ENCODE assay signal across 11 cellular contexts in genomic region chr17:82104797-82105416, GRCh38. TPM values are rescaled to one million over a fixed set of nuclear protein-coding genes. Genes with fewer than 3 reads are reported as not detected.
A peak's percentile ranks its signal among the peaks of the same experiment; 100 is the strongest.
DNase-seq lines count a peak whose midpoint lies in the region; ATAC-seq and TF ChIP-seq lines count a peak whose summit lies in the region.
"Had no signal": no experiment of that assay in that cellular context is flagged by ENCODE, and none has a peak within 500 bp of the region (broad histone marks: within the 10 kb centered on the region; RNA-seq: fewer than 3 reads in every experiment).

No MANE protein-coding gene starts in this region.

- no peak overlapping the region for H3K27ac ChIP-seq in CD8-positive, alpha-beta memory T cell (ENCODE audit: low read depth, low read length)
- no peak overlapping the region for H3K27ac ChIP-seq in neural progenitor cell

- peaks cover 57% of the 10 kb centered on the region for H3F3A ChIP-seq in neural progenitor cell (ENCODE audit: low read depth)

- no peaks in the 10 kb centered on the region for H3K36me3 ChIP-seq in CD8-positive, alpha-beta memory T cell (ENCODE audit: insufficient read depth, low read length)
- H3K36me3 ChIP-seq in adipocyte (ENCODE audit: control insufficient read depth, insufficient read depth, low read length, severe bottlenecking): peaks cover 5% of the 10 kb centered on the region
- no peaks in the 10 kb centered on the region for H3K36me3 ChIP-seq in neural progenitor cell
- H3K36me3 ChIP-seq: pancreas had no signal

- no peaks in the 10 kb centered on the region for H3K27me3 Mint-ChIP-seq in CD8-positive, alpha-beta memory T cell
- H3K27me3 Mint-ChIP-seq in IgD-negative memory B cell (no peaks in the 10 kb centered on the region), neural progenitor cell (ENCODE audit: insufficient read depth, low read depth) (peaks cover 8% of the 10 kb centered on the region)

- H3K9ac ChIP-seq in adipocyte (ENCODE audit: low read length) (peak overlapping the region; percentile 48), neural progenitor cell (no peak overlapping the region)

- ATAC-seq in GM18858 (IDR thresholded peaks at IDR 0.05; ENCODE audit: unreplicated experiment) (no peak), GM21717 (IDR thresholded peaks at IDR 0.05; ENCODE audit: unreplicated experiment) (no peak)

- no peaks in the 10 kb centered on the region for H3K9me3 ChIP-seq in CD8-positive, alpha-beta memory T cell (ENCODE audit: low read length)
- H3K9me3 ChIP-seq in adipocyte (ENCODE audit: control insufficient read depth, low read length) (no peaks in the 10 kb centered on the region), neural progenitor cell (ENCODE audit: low read depth) (no peaks in the 10 kb centered on the region)
- H3K9me3 ChIP-seq: pancreas had no signal

- H3K4me2 ChIP-seq in neural progenitor cell: no peak overlapping the region

- peak overlapping the region; percentile 11 to 100 (median 84) for H3K27ac Mint-ChIP-seq in CD8-positive, alpha-beta memory T cell
- H3K27ac Mint-ChIP-seq in IgD-negative memory B cell (peak overlapping the region in 2 of 3 donors; percentile 21 to 94), neural progenitor cell (peak overlapping the region; percentile 63)

- no peak overlapping the region for H3K4me3 ChIP-seq in CD8-positive, alpha-beta memory T cell (ENCODE audit: low read length)
- H3K4me3 ChIP-seq in adipocyte (ENCODE audit: low read length): no peak overlapping the region
- H3K4me3 ChIP-seq in neural progenitor cell: no peak overlapping the region
- H3K4me3 ChIP-seq: pancreas had no signal

- no peaks in the 10 kb centered on the region for H4K20me1 ChIP-seq in neural progenitor cell (ENCODE audit: low read depth)

- peaks cover 28% of the 10 kb centered on the region for H3K4me1 ChIP-seq in CD8-positive, alpha-beta memory T cell (ENCODE audit: insufficient read depth, low read length)
- H3K4me1 ChIP-seq in adipocyte (ENCODE audit: control insufficient read depth, insufficient read depth, low read length) (peaks cover 55% of the 10 kb centered on the region), neural progenitor cell (peaks cover 53% of the 10 kb centered on the region)

- peaks cover 19% of the 10 kb centered on the region for H3K79me2 ChIP-seq in neural progenitor cell (ENCODE audit: low read depth)

- peak overlapping the region in 6 of 7 donors; percentile 39 to 96 (median 47) for H3K4me3 Mint-ChIP-seq in CD8-positive, alpha-beta memory T cell
- peak overlapping the region in 2 of 4 donors; percentile 14 to 66 for H3K4me3 Mint-ChIP-seq in IgD-negative memory B cell
- no peak overlapping the region for H3K4me3 Mint-ChIP-seq in neural progenitor cell

- no peaks in the 10 kb centered on the region for H3K9me3 Mint-ChIP-seq in CD8-positive, alpha-beta memory T cell
- H3K9me3 Mint-ChIP-seq in IgD-negative memory B cell (no peaks in the 10 kb centered on the region), neural progenitor cell (no peaks in the 10 kb centered on the region)

- CTCF ChIA-PET in CD8-positive, alpha-beta memory T cell (lab: Charles Lee): interaction anchor here (1.5 to 3.0 kb wide), 2 partner anchors 48 to 74 kb away, joined by 3 to 14 read pairs; no protein-coding TSS in a partner anchor

- H3K27me3 ChIP-seq in CD8-positive, alpha-beta memory T cell (ENCODE audit: insufficient read depth, low read length, poor library complexity, severe bottlenecking): no peaks in the 10 kb centered on the region
- H3K27me3 ChIP-seq in adipocyte (replicated peaks; ENCODE audit: control insufficient read depth, insufficient read depth, low read length) (no peaks in the 10 kb centered on the region), neural progenitor cell (no peaks in the 10 kb centered on the region)
- H3K27me3 ChIP-seq: pancreas had no signal

- peaks cover 19 to 39% (median 25%) of the 10 kb centered on the region in 3 donors for H3K4me1 Mint-ChIP-seq in CD8-positive, alpha-beta memory T cell
- peaks cover 10 to 18% (median 17%) of the 10 kb centered on the region in 3 donors for H3K4me1 Mint-ChIP-seq in IgD-negative memory B cell
- H3K4me1 Mint-ChIP-seq in neural progenitor cell: peaks cover 54% of the 10 kb centered on the region

- H3K36me3 Mint-ChIP-seq in CD8-positive, alpha-beta memory T cell: peaks cover 0 to 1% (median 0%) of the 10 kb centered on the region in 3 donors
- H3K36me3 Mint-ChIP-seq in IgD-negative memory B cell (no peaks in the 10 kb centered on the region), neural progenitor cell (peaks cover 5% of the 10 kb centered on the region)

- no peak for DNase-seq in CD8-positive, alpha-beta memory T cell
- DNase-seq in adipocyte (ENCODE audit: low read depth): no peak
- no peak for DNase-seq in neural progenitor cell (ENCODE audit: low spot score)
- DNase-seq in GM13976 (ENCODE audit: low spot score): no peak
- DNase-seq in NCI-H345 (lab: John Stamatoyannopoulos, UW): no peak
- DNase-seq: activated effector memory CD4-positive, alpha-beta T cell treated with Interleukin-2 at 50 U/mL for 16 hours; NCI-H2081 had no signal

- POLR2A ChIA-PET in CD8-positive, alpha-beta memory T cell (lab: Charles Lee): interaction anchor here (1.1 kb wide), 1 partner anchor 22 kb away, joined by 3 read pairs; no protein-coding TSS in a partner anchor

- in situ Hi-C loops in GM13976 (cut with MboI; ENCODE audit: low sequenced_read_pairs, unreplicated experiment): no loop called here

- no peak overlapping the region for H2AFZ ChIP-seq in neural progenitor cell (replicated peaks)

- no peak for TF ChIP-seq CTCF in neural progenitor cell (IDR thresholded peaks at IDR 0.05)
- TF ChIP-seq CTCF in GM13976 (IDR thresholded peaks at IDR 0.05; ENCODE audit: borderline replicate concordance, control extremely low read depth, extremely low read depth, insufficient read depth, missing control alignments): no peak

RNA-seq across cellular contexts. Expression of gene FASN, which starts 6.9 kb away (rescaled TPM):
- 100 to 1,000 TPM; 251 to 259 TPM for total RNA-seq in CD8-positive, alpha-beta memory T cell
- 2.7 TPM for polyA plus RNA-seq in CD8-positive, alpha-beta memory T cell
- polyA plus RNA-seq in IgD-negative memory B cell: 2.9 TPM
- total RNA-seq in neural progenitor cell (ENCODE audit: low replicate concordance): 77.9 and 266 TPM in 2 replicates

RNA-seq across cellular contexts. Expression of gene DUS1L, which starts 39.3 kb away (rescaled TPM):
- 100 to 1,000 TPM; 206 to 210 TPM for total RNA-seq in CD8-positive, alpha-beta memory T cell
- polyA plus RNA-seq in CD8-positive, alpha-beta memory T cell: 142 TPM
- 55.7 TPM for polyA plus RNA-seq in IgD-negative memory B cell
- 54.5 and 76.6 TPM in 2 replicates for total RNA-seq in neural progenitor cell (ENCODE audit: low replicate concordance)

RNA-seq across cellular contexts. Expression of gene GPS1, which starts 53.2 kb away (rescaled TPM):
- total RNA-seq in CD8-positive, alpha-beta memory T cell: 100 to 1,000 TPM; 122 to 125 TPM
- polyA plus RNA-seq in CD8-positive, alpha-beta memory T cell: 151 TPM
- polyA plus RNA-seq in IgD-negative memory B cell: 122 TPM
- 86.6 and 174 TPM in 2 replicates for total RNA-seq in neural progenitor cell (ENCODE audit: low replicate concordance)

RNA-seq across cellular contexts. Expression of gene RFNG, which starts 53.3 kb away (rescaled TPM):
- 10 to 100 TPM; 18.1 to 19.4 TPM for total RNA-seq in CD8-positive, alpha-beta memory T cell
- polyA plus RNA-seq in CD8-positive, alpha-beta memory T cell: 7.3 TPM
- polyA plus RNA-seq in IgD-negative memory B cell: 4.1 TPM
- total RNA-seq in neural progenitor cell (ENCODE audit: low replicate concordance): 13.6 and 41.0 TPM in 2 replicates
